In the genomic region with DNA sequence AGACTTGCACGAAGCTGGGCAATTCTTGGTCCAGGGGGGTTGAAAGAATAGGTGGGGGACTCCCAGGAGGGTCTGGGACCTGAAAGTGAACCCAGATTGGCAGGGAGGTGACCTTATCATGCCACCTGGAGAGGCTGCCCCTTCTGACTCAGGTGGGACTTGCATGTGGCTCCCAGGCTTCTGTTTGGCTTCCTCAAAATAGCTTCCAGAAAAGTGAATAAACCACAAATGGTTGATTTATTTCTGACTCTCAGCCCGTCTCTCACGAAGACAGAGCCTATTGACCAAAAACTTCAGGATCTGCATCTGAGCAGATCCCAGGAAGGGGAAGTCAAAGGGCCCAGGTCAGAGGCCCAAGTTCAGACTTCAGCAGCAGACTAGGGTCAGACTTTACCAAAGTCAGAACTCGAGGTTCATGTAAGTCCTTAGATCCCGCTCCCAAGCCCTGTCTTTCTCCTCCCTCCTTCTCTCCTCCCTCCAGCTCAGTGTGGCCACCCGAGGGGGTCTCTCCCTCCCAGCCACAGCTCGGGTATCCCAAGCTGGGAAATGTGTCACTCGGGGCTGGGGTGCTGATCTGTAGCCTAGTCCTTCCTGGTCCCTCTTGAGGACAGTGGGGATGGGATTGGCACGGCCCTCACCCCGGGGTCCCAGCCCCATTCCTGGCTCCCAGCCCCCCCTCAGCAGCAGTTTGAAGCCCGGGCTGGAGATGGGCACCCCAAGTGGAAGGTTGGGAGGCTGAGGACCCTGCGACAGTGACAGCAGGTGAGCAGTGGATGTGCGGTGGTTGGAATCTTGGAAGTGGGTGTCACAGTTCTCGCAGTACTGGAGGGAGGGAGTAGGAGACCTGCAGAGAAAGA, we compare ENCODE assay signal across 2 cellular contexts.
A peak's percentile ranks its signal among the peaks of the same experiment; 100 is the strongest.
TF ChIP-seq lines count a peak whose summit lies in the region.

No MANE protein-coding gene starts in this region.

TF ChIP-seq in IMR-90, 13 proteins besides CTCF, POLR2A, EP300 and RAD21:
- TF ChIP-seq MAZ (IDR thresholded peaks at IDR 0.05; ENCODE audit: borderline replicate concordance, low read depth, low read length) (no peak), SMC3 (IDR thresholded peaks at IDR 0.05; ENCODE audit: low read depth, low read length) (no peak), CEBPB (IDR thresholded peaks at IDR 0.05; ENCODE audit: low read depth, low read length) (no peak), FOS (IDR thresholded peaks at IDR 0.05; ENCODE audit: low read depth, low read length) (no peak), BHLHE40 (IDR thresholded peaks at IDR 0.05; ENCODE audit: low read depth, low read length) (no peak), MAFK (IDR thresholded peaks at IDR 0.05; ENCODE audit: low read depth, low read length) (no peak), RCOR1 (IDR thresholded peaks at IDR 0.05; ENCODE audit: insufficient replicate concordance, low read length) (no peak), USF2 (IDR thresholded peaks at IDR 0.05; ENCODE audit: low read depth, low read length) (no peak), NFE2L2 (IDR thresholded peaks at IDR 0.05; ENCODE audit: low read depth, low read length) (no peak), RFX5 (IDR thresholded peaks at IDR 0.05; ENCODE audit: low read depth, low read length) (no peak), ELK1 (IDR thresholded peaks at IDR 0.05; ENCODE audit: borderline replicate concordance, low read depth, low read length) (no peak), CHD1 (IDR thresholded peaks at IDR 0.05; ENCODE audit: low read depth, low read length) (no peak), MXI1 (IDR thresholded peaks at IDR 0.05; ENCODE audit: borderline replicate concordance, low read depth, low read length) (no peak)

TF ChIP-seq in GM12878, 131 proteins besides CTCF, POLR2A, EP300 and RAD21:
- TF ChIP-seq RAD51 (IDR thresholded peaks at IDR 0.05): no peak
- 0 out of 2 replicates have a peak, but pooled peaks have one; percentile 10 for TF ChIP-seq BCL11A (IDR thresholded peaks at IDR 0.05; ENCODE audit: low read depth, low read length)
- TF ChIP-seq TCF12 (IDR thresholded peaks at IDR 0.05; ENCODE audit: low read depth, low read length): 0 out of 2 replicates have a peak, but pooled peaks have one; percentile 15
- no peak for TF ChIP-seq IRF4 (IDR thresholded peaks at IDR 0.05; ENCODE audit: low read depth, low read length)
- TF ChIP-seq CHD2 (IDR thresholded peaks at IDR 0.05; ENCODE audit: borderline replicate concordance, low read depth, low read length): no peak
- no peak for TF ChIP-seq HSF1 (IDR thresholded peaks at IDR 0.05; ENCODE audit: low read depth, low read length)
- TF ChIP-seq RFX5 (IDR thresholded peaks at IDR 0.05; ENCODE audit: low read depth, low read length): no peak
- no peak for TF ChIP-seq IRF5 (IDR thresholded peaks at IDR 0.05; ENCODE audit: borderline replicate concordance)
- no peak for TF ChIP-seq PAX8 (IDR thresholded peaks at IDR 0.05)
- 0 out of 2 replicates have a peak, but pooled peaks have one; percentile 40 for TF ChIP-seq FOXM1 (IDR thresholded peaks at IDR 0.05; ENCODE audit: low read depth, low read length)
- no peak for TF ChIP-seq MTA3 (IDR thresholded peaks at IDR 0.05; ENCODE audit: borderline replicate concordance, low read length)
- peak; percentile 72 for TF ChIP-seq RUNX3 (IDR thresholded peaks at IDR 0.05; ENCODE audit: low read length)
- no peak for TF ChIP-seq HDAC2 (IDR thresholded peaks at IDR 0.05)
- TF ChIP-seq ZNF622 (IDR thresholded peaks at IDR 0.05): no peak
- TF ChIP-seq, protein P1, sequence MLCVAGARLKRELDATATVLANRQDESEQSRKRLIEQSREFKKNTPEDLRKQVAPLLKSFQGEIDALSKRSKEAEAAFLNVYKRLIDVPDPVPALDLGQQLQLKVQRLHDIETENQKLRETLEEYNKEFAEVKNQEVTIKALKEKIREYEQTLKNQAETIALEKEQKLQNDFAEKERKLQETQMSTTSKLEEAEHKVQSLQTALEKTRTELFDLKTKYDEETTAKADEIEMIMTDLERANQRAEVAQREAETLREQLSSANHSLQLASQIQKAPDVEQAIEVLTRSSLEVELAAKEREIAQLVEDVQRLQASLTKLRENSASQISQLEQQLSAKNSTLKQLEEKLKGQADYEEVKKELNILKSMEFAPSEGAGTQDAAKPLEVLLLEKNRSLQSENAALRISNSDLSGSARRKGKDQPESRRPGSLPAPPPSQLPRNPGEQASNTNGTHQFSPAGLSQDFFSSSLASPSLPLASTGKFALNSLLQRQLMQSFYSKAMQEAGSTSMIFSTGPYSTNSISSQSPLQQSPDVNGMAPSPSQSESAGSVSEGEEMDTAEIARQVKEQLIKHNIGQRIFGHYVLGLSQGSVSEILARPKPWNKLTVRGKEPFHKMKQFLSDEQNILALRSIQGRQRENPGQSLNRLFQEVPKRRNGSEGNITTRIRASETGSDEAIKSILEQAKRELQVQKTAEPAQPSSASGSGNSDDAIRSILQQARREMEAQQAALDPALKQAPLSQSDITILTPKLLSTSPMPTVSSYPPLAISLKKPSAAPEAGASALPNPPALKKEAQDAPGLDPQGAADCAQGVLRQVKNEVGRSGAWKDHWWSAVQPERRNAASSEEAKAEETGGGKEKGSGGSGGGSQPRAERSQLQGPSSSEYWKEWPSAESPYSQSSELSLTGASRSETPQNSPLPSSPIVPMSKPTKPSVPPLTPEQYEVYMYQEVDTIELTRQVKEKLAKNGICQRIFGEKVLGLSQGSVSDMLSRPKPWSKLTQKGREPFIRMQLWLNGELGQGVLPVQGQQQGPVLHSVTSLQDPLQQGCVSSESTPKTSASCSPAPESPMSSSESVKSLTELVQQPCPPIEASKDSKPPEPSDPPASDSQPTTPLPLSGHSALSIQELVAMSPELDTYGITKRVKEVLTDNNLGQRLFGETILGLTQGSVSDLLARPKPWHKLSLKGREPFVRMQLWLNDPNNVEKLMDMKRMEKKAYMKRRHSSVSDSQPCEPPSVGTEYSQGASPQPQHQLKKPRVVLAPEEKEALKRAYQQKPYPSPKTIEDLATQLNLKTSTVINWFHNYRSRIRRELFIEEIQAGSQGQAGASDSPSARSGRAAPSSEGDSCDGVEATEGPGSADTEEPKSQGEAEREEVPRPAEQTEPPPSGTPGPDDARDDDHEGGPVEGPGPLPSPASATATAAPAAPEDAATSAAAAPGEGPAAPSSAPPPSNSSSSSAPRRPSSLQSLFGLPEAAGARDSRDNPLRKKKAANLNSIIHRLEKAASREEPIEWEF (IDR thresholded peaks at IDR 0.05; ENCODE audit: insufficient replicate concordance, low read depth, low read length): no peak
- TF ChIP-seq BACH1 (IDR thresholded peaks at IDR 0.05; ENCODE audit: borderline replicate concordance): no peak
- no peak for TF ChIP-seq ATF7 (IDR thresholded peaks at IDR 0.05; ENCODE audit: low read depth)
- no peak for TF ChIP-seq ZNF207 (IDR thresholded peaks at IDR 0.05; ENCODE audit: borderline replicate concordance)
- 0 out of 4 replicates have a peak, but pooled peaks of 1 of the 2 experiments have one; percentile 7 for TF ChIP-seq BHLHE40 (IDR thresholded peaks at IDR 0.05; ENCODE audit: borderline replicate concordance in 1 of 2, low read depth in 2 of 2, low read length in 1 of 2)
- peak; percentile 64 for TF ChIP-seq NR2F1 (conservative IDR thresholded peaks at IDR 0.05)
- peak; percentile 60 for TF ChIP-seq MEF2B (IDR thresholded peaks at IDR 0.05; ENCODE audit: partially characterized antibody, poor library complexity, severe bottlenecking)
- TF ChIP-seq GATAD2B (conservative IDR thresholded peaks at IDR 0.05; ENCODE audit: low read depth): no peak
- TF ChIP-seq NR2C1 (IDR thresholded peaks at IDR 0.05): peak; percentile 31; the same call in 1 of the 2 replicates
- TF ChIP-seq, protein P2, sequence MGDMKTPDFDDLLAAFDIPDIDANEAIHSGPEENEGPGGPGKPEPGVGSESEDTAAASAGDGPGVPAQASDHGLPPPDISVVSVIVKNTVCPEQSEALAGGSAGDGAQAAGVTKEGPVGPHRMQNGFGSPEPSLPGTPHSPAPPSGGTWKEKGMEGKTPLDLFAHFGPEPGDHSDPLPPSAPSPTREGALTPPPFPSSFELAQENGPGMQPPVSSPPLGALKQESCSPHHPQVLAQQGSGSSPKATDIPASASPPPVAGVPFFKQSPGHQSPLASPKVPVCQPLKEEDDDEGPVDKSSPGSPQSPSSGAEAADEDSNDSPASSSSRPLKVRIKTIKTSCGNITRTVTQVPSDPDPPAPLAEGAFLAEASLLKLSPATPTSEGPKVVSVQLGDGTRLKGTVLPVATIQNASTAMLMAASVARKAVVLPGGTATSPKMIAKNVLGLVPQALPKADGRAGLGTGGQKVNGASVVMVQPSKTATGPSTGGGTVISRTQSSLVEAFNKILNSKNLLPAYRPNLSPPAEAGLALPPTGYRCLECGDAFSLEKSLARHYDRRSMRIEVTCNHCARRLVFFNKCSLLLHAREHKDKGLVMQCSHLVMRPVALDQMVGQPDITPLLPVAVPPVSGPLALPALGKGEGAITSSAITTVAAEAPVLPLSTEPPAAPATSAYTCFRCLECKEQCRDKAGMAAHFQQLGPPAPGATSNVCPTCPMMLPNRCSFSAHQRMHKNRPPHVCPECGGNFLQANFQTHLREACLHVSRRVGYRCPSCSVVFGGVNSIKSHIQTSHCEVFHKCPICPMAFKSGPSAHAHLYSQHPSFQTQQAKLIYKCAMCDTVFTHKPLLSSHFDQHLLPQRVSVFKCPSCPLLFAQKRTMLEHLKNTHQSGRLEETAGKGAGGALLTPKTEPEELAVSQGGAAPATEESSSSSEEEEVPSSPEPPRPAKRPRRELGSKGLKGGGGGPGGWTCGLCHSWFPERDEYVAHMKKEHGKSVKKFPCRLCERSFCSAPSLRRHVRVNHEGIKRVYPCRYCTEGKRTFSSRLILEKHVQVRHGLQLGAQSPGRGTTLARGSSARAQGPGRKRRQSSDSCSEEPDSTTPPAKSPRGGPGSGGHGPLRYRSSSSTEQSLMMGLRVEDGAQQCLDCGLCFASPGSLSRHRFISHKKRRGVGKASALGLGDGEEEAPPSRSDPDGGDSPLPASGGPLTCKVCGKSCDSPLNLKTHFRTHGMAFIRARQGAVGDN (IDR thresholded peaks at IDR 0.05): no peak
- TF ChIP-seq POLR2AphosphoS2 (IDR thresholded peaks at IDR 0.05; ENCODE audit: low read depth, low read length): no peak
- no peak for TF ChIP-seq NBN (IDR thresholded peaks at IDR 0.05)
- peak; percentile 54 for TF ChIP-seq IKZF1 (conservative IDR thresholded peaks at IDR 0.05)
- no peak for TF ChIP-seq POU2F2 (IDR thresholded peaks at IDR 0.05; ENCODE audit: borderline replicate concordance, low read depth, low read length)
- 0 out of 2 replicates have a peak, but pooled peaks have one; percentile 38 for TF ChIP-seq MEF2A (IDR thresholded peaks at IDR 0.05; ENCODE audit: insufficient read depth, low read depth, low read length)
- TF ChIP-seq, protein P3, sequence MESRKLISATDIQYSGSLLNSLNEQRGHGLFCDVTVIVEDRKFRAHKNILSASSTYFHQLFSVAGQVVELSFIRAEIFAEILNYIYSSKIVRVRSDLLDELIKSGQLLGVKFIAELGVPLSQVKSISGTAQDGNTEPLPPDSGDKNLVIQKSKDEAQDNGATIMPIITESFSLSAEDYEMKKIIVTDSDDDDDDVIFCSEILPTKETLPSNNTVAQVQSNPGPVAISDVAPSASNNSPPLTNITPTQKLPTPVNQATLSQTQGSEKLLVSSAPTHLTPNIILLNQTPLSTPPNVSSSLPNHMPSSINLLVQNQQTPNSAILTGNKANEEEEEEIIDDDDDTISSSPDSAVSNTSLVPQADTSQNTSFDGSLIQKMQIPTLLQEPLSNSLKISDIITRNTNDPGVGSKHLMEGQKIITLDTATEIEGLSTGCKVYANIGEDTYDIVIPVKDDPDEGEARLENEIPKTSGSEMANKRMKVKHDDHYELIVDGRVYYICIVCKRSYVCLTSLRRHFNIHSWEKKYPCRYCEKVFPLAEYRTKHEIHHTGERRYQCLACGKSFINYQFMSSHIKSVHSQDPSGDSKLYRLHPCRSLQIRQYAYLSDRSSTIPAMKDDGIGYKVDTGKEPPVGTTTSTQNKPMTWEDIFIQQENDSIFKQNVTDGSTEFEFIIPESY (IDR thresholded peaks at IDR 0.05): no peak
- TF ChIP-seq KDM1A (IDR thresholded peaks at IDR 0.05; ENCODE audit: borderline replicate concordance): no peak
- peak in 1 of 2 experiments; percentile 13; a peak in 2 of 4 replicates for TF ChIP-seq IKZF2 (IDR thresholded peaks at IDR 0.05)
- peak; percentile 20; the same call in 1 of the 2 replicates for TF ChIP-seq SPI1 (IDR thresholded peaks at IDR 0.05; ENCODE audit: borderline replicate concordance, insufficient read depth, low read depth, low read length)
